29 cellular contexts compared by ENCODE assay signal in the genomic region with DNA sequence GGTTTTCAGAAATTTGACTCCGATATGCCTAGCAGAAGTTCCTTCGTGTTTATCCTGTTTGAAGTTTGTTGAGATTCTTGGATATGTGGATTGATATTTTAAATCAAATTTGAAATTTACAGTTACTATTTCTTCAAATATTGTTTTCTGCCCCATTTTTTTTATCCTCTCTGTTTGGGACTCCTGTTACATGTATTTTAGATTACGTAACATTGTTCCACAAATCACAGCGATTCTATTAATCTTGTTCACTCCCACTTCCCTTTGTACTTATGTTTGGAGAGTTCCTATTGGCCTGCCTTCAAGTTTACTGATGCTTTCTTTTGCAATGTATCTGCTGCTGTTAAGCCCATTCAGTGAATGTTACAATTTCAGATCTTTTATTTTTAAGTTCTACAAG.
DNase-seq lines count a peak whose midpoint lies in the region; ATAC-seq and TF ChIP-seq lines count a peak whose summit lies in the region.
"Had no signal": no experiment of that assay in that cellular context is flagged by ENCODE, and none has a peak within 500 bp of the region (broad histone marks: within the 10 kb centered on the region; RNA-seq: fewer than 3 reads in every experiment).

No MANE protein-coding gene starts in this region.

- no peaks in the 10 kb centered on the region for H3K9me3 ChIP-seq in HAP-1

- in situ Hi-C loops in HAP-1 (cut with MboI; ENCODE audit: low sequenced_read_pairs) = no loop called here

- peaks cover 3% of the 10 kb centered on the region; the same call in 1 of the 2 replicates for H3K27me3 ChIP-seq in HAP-1 (ENCODE audit: low read depth)
- H3K27me3 ChIP-seq: cardiac muscle cell had no signal

- H3K27ac ChIP-seq in RWPE1 = no peak overlapping the region
- H3K27ac ChIP-seq: 22Rv1, cardiac muscle cell, coronary artery, SK-N-MC had no signal

- no peak for ATAC-seq in HG02973 (IDR thresholded peaks at IDR 0.05; ENCODE audit: unreplicated experiment)
- ATAC-seq in GM19452 (IDR thresholded peaks at IDR 0.05; ENCODE audit: unreplicated experiment) = no peak
- ATAC-seq: left colon, mucosa of descending colon had no signal

- TF ChIP-seq CTCF in RWPE1 (conservative IDR thresholded peaks at IDR 0.05; ENCODE audit: low read depth) (no peak), fibroblast of pulmonary artery (IDR thresholded peaks at IDR 0.05; ENCODE audit: low read length, missing control alignments) (no peak)

- CTCF ChIA-PET in RWPE1 (lab: Yijun Ruan, JAX) = interaction anchor here (0.7 kb wide), 1 partner anchor 175 kb away, joined by 3 read pairs; no protein-coding TSS in a partner anchor

- H3K36me3 ChIP-seq in HAP-1 (replicated peaks) = no peaks in the 10 kb centered on the region
- H3K36me3 ChIP-seq: cardiac muscle cell had no signal

- no peaks in the 10 kb centered on the region for H3K4me1 ChIP-seq in HAP-1

- POLR2A ChIA-PET in RWPE1 (lab: Yijun Ruan, JAX; ENCODE audit: low non-redundant PET) = no interaction called here

- DNase-seq in NOMO-1 treated with DMSO at 0.1 percent for 48 hours (lab: John Stamatoyannopoulos, UW; ENCODE audit: unreplicated experiment) (peak; percentile 69), NOMO-1 treated with dmso at 0.1 percent for 144 hours (lab: John Stamatoyannopoulos, UW; ENCODE audit: unreplicated experiment) (no peak), CD1c-positive myeloid dendritic cell (ENCODE audit: extremely low spot score) (peak; percentile 24), RWPE1 (ENCODE audit: low spot score) (peak; percentile 15), fibroblast of pulmonary artery (ENCODE audit: low read depth) (peak; percentile 33), HAP-1 (ENCODE audit: low spot score in 2 of 2) (no peak)
- DNase-seq: activated CD4-positive, alpha-beta T cell treated with anti-CD3 and anti-CD28 coated beads, Interleukin-2, amount 50 U/mL, for 48 hours; activated CD4-positive, CD25-positive, alpha-beta regulatory T cell treated with anti-CD3 and anti-CD28 coated beads, Interleukin-2, amount 50 U/mL, for 72 hours; activated naive CD4-positive, alpha-beta T cell treated with anti-CD3 and anti-CD28 coated beads, Interleukin-2, amount 10 ng/mL, durations not matched to agents 7 days and 5 days; anterior cingulate cortex; effector CD8-positive, alpha-beta T cell; EL; immature natural killer cell; KG1; left colon; mammary epithelial cell; MM.1S; mucosa of descending colon; NCI-H1436; NCI-H748 treated with DMSO at 0.1 percent for 48 hours; stimulated activated CD4-positive, alpha-beta T cell treated with anti-CD3 and anti-CD28 coated beads, Interleukin-15, amount 100 ng/mL, for 24 hours; stimulated activated CD4-positive, alpha-beta T cell treated with anti-CD3 and anti-CD28 coated beads, Interleukin-4, amount 100 ng/mL, for 4 hours; trophoblast cell had no signal

- H3K4me3 ChIP-seq in fibroblast of pulmonary artery (replicated peaks; ENCODE audit: low read depth, low read length) = no peak overlapping the region
- H3K4me3 ChIP-seq in HAP-1 = no peak overlapping the region
- H3K4me3 ChIP-seq: cardiac muscle cell, coronary artery, mucosa of descending colon, SK-N-MC had no signal

Comparison
In these comparisons a context has a peak if more than half of its experiments do, and no peak if none do; other contexts are left out.
1. DNase-seq: peak in NOMO-1 treated with DMSO at 0.1 percent for 48 hours (single experiment), CD1c-positive myeloid dendritic cell (single experiment), RWPE1 (single experiment) and fibroblast of pulmonary artery (single experiment); none in NOMO-1 treated with dmso at 0.1 percent for 144 hours (single experiment) and HAP-1 (0 of 2).